In the genomic region with DNA sequence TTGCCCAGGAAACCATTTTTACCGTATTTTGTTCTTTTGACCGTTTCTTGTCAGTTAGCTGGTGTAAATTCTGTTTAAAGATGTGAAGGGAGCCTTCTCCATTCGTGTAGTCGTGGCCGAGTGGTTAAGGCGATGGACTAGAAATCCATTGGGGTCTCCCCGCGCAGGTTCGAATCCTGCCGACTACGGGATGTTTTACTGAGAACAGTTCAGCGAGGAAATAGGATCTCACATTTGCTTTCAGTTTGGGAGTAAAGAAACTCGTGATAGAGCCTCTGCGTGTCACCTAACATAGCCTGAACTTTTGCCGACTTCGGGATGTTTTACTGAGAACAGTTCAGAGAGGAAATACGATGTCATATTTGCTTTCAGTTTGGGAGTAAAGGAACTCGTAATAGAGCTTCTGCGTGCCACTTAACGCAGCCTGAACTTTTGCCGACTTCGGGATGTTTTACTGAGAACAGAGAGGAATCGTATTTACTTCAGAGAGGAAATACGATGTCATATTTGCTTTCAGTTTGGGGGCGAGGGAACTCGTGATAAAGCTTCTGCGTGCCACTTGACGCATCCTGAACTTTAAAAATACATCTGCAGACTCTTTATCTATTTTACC, we compare ENCODE assay signal across 8 cellular contexts. TPM values are rescaled to one million over a fixed set of nuclear protein-coding genes. Genes with fewer than 3 reads are reported as not detected.
DNase-seq lines count a peak whose midpoint lies in the region; ATAC-seq and TF ChIP-seq lines count a peak whose summit lies in the region.

No MANE protein-coding gene starts in this region.

- peaks cover 6% of the 10 kb centered on the region for H3K4me1 Mint-ChIP-seq in activated CD4-positive, alpha-beta T cell treated with anti-CD3 and anti-CD28 coated beads, Interleukin-2, amount 10 ng/mL, durations not matched to agents 24 days and 14 days

- peaks cover 9% of the 10 kb centered on the region for H3K27me3 Mint-ChIP-seq in activated CD4-positive, alpha-beta T cell treated with anti-CD3 and anti-CD28 coated beads, Interleukin-2, amount 10 ng/mL, durations not matched to agents 24 days and 14 days

- no peaks in the 10 kb centered on the region for H3K9me3 Mint-ChIP-seq in activated CD4-positive, alpha-beta T cell treated with anti-CD3 and anti-CD28 coated beads, Interleukin-2, amount 10 ng/mL, durations not matched to agents 24 days and 14 days

- no peaks in the 10 kb centered on the region for H3K36me3 ChIP-seq in left lung

- no peak overlapping the region for H3K4me3 Mint-ChIP-seq in activated CD4-positive, alpha-beta T cell treated with anti-CD3 and anti-CD28 coated beads, Interleukin-2, amount 10 ng/mL, durations not matched to agents 24 days and 14 days

- intact Hi-C loops in activated CD4-positive, alpha-beta T cell treated with anti-CD3 and anti-CD28 coated beads, Interleukin-2, amount 10 ng/mL, durations not matched to agents 24 days and 14 days (cut with micrococcal nuclease): loop anchor here (1.0 to 10.0 kb wide), 19 partner anchors 16 to 1502 kb away; a partner anchor contains a TSS
- intact Hi-C loops in left lung (cut with DNase I): no loop called here

- H3K4me1 ChIP-seq in left lung: peaks cover 0 to 11% of the 10 kb centered on the region in 2 donors

- no peaks in the 10 kb centered on the region for H3K9me3 ChIP-seq in left lung

- peak overlapping the region; percentile 94 to 99 for H3K27ac ChIP-seq in left lung

- ATAC-seq in HG03432 (IDR thresholded peaks at IDR 0.05; ENCODE audit: unreplicated experiment) (peak; percentile 63), left lung (peak; percentile 94)

- DNase-seq in AML-193 (lab: John Stamatoyannopoulos, UW) (peak; percentile 81), GM19238 (ENCODE audit: insufficient read length, low spot score) (peak; percentile 27), NCI-H510A treated with DMSO at 0.1 percent for 48 hours (lab: John Stamatoyannopoulos, UW) (peak; percentile 74), dermis blood vessel endothelial cell (peak; percentile 87), left lung (peak; percentile 80 to 91)
- DNase-seq in activated CD4-positive, alpha-beta T cell treated with anti-CD3 and anti-CD28 coated beads, Interleukin-2, amount 10 ng/mL, durations not matched to agents 24 days and 14 days: peak; percentile 96
- peak; percentile 81 to 83 for DNase-seq in stimulated activated CD4-positive, alpha-beta T cell treated with anti-CD3 and anti-CD28 coated beads, Interleukin-2, amount 100 ng/mL, for 48 hours

- no peaks in the 10 kb centered on the region for H3K36me3 Mint-ChIP-seq in activated CD4-positive, alpha-beta T cell treated with anti-CD3 and anti-CD28 coated beads, Interleukin-2, amount 10 ng/mL, durations not matched to agents 24 days and 14 days (ENCODE audit: low read depth)

- no peaks in the 10 kb centered on the region for H3K27me3 ChIP-seq in left lung

- H3K4me3 ChIP-seq in left lung: peak overlapping the region; percentile 56

- no peak overlapping the region for H3K27ac Mint-ChIP-seq in activated CD4-positive, alpha-beta T cell treated with anti-CD3 and anti-CD28 coated beads, Interleukin-2, amount 10 ng/mL, durations not matched to agents 24 days and 14 days

- no peak for TF ChIP-seq CTCF in left lung (IDR thresholded peaks at IDR 0.05)

RNA-seq across cellular contexts. Expression of a gene that starts 5.9 kb away (rescaled TPM):
- 7.9 and 8.2 TPM in 2 replicates for total RNA-seq in activated CD4-positive, alpha-beta T cell treated with anti-CD3 and anti-CD28 coated beads, Interleukin-2, amount 10 ng/mL, durations not matched to agents 24 days and 14 days
- 6.4 and 7.5 TPM in 2 replicates for total RNA-seq in dermis blood vessel endothelial cell
- 1 to 10 TPM; 6.0 TPM for total RNA-seq in left lung

Comparison
In these comparisons a context has a peak if more than half of its experiments do, and no peak if none do; other contexts are left out.
1. Peak in every context shown above with its lines: DNase-seq, ATAC-seq, H3K4me3 ChIP-seq and H3K27ac ChIP-seq.
2. DNase-seq: peak in every context shown above with its lines; median percentile 96 in activated CD4-positive, alpha-beta T cell treated with anti-CD3 and anti-CD28 coated beads, Interleukin-2, amount 10 ng/mL, durations not matched to agents 24 days and 14 days; 87 in dermis blood vessel endothelial cell; 86 in left lung; 82 in stimulated activated CD4-positive, alpha-beta T cell treated with anti-CD3 and anti-CD28 coated beads, Interleukin-2, amount 100 ng/mL, for 48 hours; 81 in AML-193; 74 in NCI-H510A treated with DMSO at 0.1 percent for 48 hours; 27 in GM19238.